9 cellular contexts compared by ENCODE assay signal in genomic region chr6:149080511-149080910, GRCh38.
DNase-seq lines count a peak whose midpoint lies in the region; ATAC-seq, FAIRE-seq and TF ChIP-seq lines count a peak whose summit lies in the region.
"Had no signal": no experiment of that assay in that cellular context is flagged by ENCODE, and none has a peak within 500 bp of the region (broad histone marks: within the 10 kb centered on the region; RNA-seq: fewer than 3 reads in every experiment).

No MANE protein-coding gene starts in this region.

- DNase-seq in AG10803 (ENCODE audit: low read depth) (peak; percentile 76), HT1080 (ENCODE audit: low read depth) (peak; percentile 52), esophagus muscularis mucosa (ENCODE audit: extremely low spot score) (no peak), pancreas (no peak), COLO829 (ENCODE audit: low spot score) (no peak)
- DNase-seq in activated CD4-positive, alpha-beta memory T cell treated with anti-CD3 and anti-CD28 coated beads, Interleukin-2, amount 10 ng/mL, durations not matched to agents 7 days and 5 days, result no peak
- DNase-seq: NCI-H2081 treated with DMSO at 0.1 percent for 48 hours had no signal

- H3K27ac Mint-ChIP-seq in activated CD4-positive, alpha-beta memory T cell treated with anti-CD3 and anti-CD28 coated beads, Interleukin-2, amount 10 ng/mL, durations not matched to agents 7 days and 5 days, result no peak overlapping the region

- H3K27me3 Mint-ChIP-seq in activated CD4-positive, alpha-beta memory T cell treated with anti-CD3 and anti-CD28 coated beads, Interleukin-2, amount 10 ng/mL, durations not matched to agents 7 days and 5 days, result no peaks in the 10 kb centered on the region

- H3K36me3 Mint-ChIP-seq in activated CD4-positive, alpha-beta memory T cell treated with anti-CD3 and anti-CD28 coated beads, Interleukin-2, amount 10 ng/mL, durations not matched to agents 7 days and 5 days (ENCODE audit: low read depth), result peaks cover 11% of the 10 kb centered on the region

- POLR2A ChIA-PET in activated CD4-positive, alpha-beta memory T cell treated with anti-CD3 and anti-CD28 coated beads, Interleukin-2, amount 10 ng/mL, durations not matched to agents 7 days and 5 days (lab: Charles Lee), result interaction anchor here (0.7 to 2.6 kb wide), 7 partner anchors 19 to 351 kb away, joined by 3 to 12 read pairs (median 4); partner anchors contain the start of gene TAB2

- H3K4me3 Mint-ChIP-seq in activated CD4-positive, alpha-beta memory T cell treated with anti-CD3 and anti-CD28 coated beads, Interleukin-2, amount 10 ng/mL, durations not matched to agents 7 days and 5 days, result no peak overlapping the region

- H3K9me3 Mint-ChIP-seq in activated CD4-positive, alpha-beta memory T cell treated with anti-CD3 and anti-CD28 coated beads, Interleukin-2, amount 10 ng/mL, durations not matched to agents 7 days and 5 days, result peaks cover 2% of the 10 kb centered on the region

- no peaks in the 10 kb centered on the region for H3K27me3 ChIP-seq in esophagus muscularis mucosa
- H3K27me3 ChIP-seq in rectal smooth muscle tissue (ENCODE audit: control insufficient read depth, insufficient read depth, low read length), result no peaks in the 10 kb centered on the region
- no peaks in the 10 kb centered on the region for H3K27me3 ChIP-seq in pancreas

- no peak overlapping the region for H3K4me3 ChIP-seq in AG10803 (ENCODE audit: low read length)
- H3K4me3 ChIP-seq in esophagus muscularis mucosa, result no peak overlapping the region
- no peak overlapping the region for H3K4me3 ChIP-seq in rectal smooth muscle tissue (ENCODE audit: low read length)
- no peak overlapping the region for H3K4me3 ChIP-seq in pancreas

- H3K36me3 ChIP-seq in esophagus muscularis mucosa, result no peaks in the 10 kb centered on the region
- H3K36me3 ChIP-seq in rectal smooth muscle tissue (ENCODE audit: control insufficient read depth, insufficient read depth, low read length), result no peaks in the 10 kb centered on the region
- no peaks in the 10 kb centered on the region for H3K36me3 ChIP-seq in pancreas

- intact Hi-C loops in esophagus muscularis mucosa (cut with DNase I), result loop anchor here (10.0 kb wide), 1 partner anchor 234 kb away; the partner anchor contains the start of gene TAB2
- intact Hi-C loops in pancreas (cut with DNase I), result loop anchor here in 2 of 3 donors (5.0 to 10.0 kb wide), 2 partner anchors 344 to 347 kb away; no protein-coding TSS in a partner anchor

- no peak for TF ChIP-seq EP300 in esophagus muscularis mucosa (IDR thresholded peaks at IDR 0.05)

- TF ChIP-seq CTCF in AG10803 (conservative IDR thresholded peaks at IDR 0.05; ENCODE audit: low read length) (no peak), esophagus muscularis mucosa (IDR thresholded peaks at IDR 0.05) (no peak), pancreas (IDR thresholded peaks at IDR 0.05) (no peak)

- TF ChIP-seq POLR2A in esophagus muscularis mucosa (IDR thresholded peaks at IDR 0.05; ENCODE audit: low read depth), result no peak

- no peak for FAIRE-seq in pancreas (lab: Jason Lieb, UNC)

- H3K9ac ChIP-seq in rectal smooth muscle tissue (ENCODE audit: low read length), result no peak overlapping the region

- ATAC-seq in pancreas (no peak), GM19328 (IDR thresholded peaks at IDR 0.05; ENCODE audit: unreplicated experiment) (no peak)

- peaks cover 18 to 35% (median 28%) of the 10 kb centered on the region in 4 donors for H3K4me1 ChIP-seq in esophagus muscularis mucosa
- peaks cover 24% of the 10 kb centered on the region for H3K4me1 ChIP-seq in rectal smooth muscle tissue (ENCODE audit: control insufficient read depth, insufficient read depth, low read length)
- H3K4me1 ChIP-seq in pancreas, result peaks cover 21 to 49% (median 31%) of the 10 kb centered on the region in 3 donors

- H3K4me1 Mint-ChIP-seq in activated CD4-positive, alpha-beta memory T cell treated with anti-CD3 and anti-CD28 coated beads, Interleukin-2, amount 10 ng/mL, durations not matched to agents 7 days and 5 days, result peaks cover 88% of the 10 kb centered on the region

- H3K27ac ChIP-seq in esophagus muscularis mucosa (replicated peaks in 1 of 4), result peak overlapping the region; percentile 40 to 73 (median 63)
- peak overlapping the region; percentile 81 for H3K27ac ChIP-seq in rectal smooth muscle tissue (ENCODE audit: low read depth, low read length)
- peak overlapping the region in 1 of 4 donors; percentile 35 for H3K27ac ChIP-seq in pancreas

- H3K9me3 ChIP-seq in esophagus muscularis mucosa (no peaks in the 10 kb centered on the region), pancreas (no peaks in the 10 kb centered on the region)

- WGBS in esophagus muscularis mucosa, result 59% methylated on average over 5 of the region's 5 CpGs
- WGBS in pancreas, 2 donors, result 54 to 55% methylated on average over 5 of the region's 5 CpGs

- CTCF ChIA-PET in activated CD4-positive, alpha-beta memory T cell treated with anti-CD3 and anti-CD28 coated beads, Interleukin-2, amount 10 ng/mL, durations not matched to agents 7 days and 5 days (lab: Charles Lee), result interaction anchor here (0.8 to 1.9 kb wide), 10 partner anchors 15 to 353 kb away, joined by 3 to 22 read pairs (median 4); no protein-coding TSS in a partner anchor

Comparison
In these comparisons a context has a peak if more than half of its experiments do, and no peak if none do; other contexts are left out.
1. DNase-seq: peak in AG10803 (single experiment) and HT1080 (single experiment); none in esophagus muscularis mucosa (single experiment), pancreas (0 of 6), activated CD4-positive, alpha-beta memory T cell treated with anti-CD3 and anti-CD28 coated beads, Interleukin-2, amount 10 ng/mL, durations not matched to agents 7 days and 5 days (single experiment) and COLO829 (single experiment).